Comparison of ENCODE assay signal across 21 cellular contexts in the genomic region with DNA sequence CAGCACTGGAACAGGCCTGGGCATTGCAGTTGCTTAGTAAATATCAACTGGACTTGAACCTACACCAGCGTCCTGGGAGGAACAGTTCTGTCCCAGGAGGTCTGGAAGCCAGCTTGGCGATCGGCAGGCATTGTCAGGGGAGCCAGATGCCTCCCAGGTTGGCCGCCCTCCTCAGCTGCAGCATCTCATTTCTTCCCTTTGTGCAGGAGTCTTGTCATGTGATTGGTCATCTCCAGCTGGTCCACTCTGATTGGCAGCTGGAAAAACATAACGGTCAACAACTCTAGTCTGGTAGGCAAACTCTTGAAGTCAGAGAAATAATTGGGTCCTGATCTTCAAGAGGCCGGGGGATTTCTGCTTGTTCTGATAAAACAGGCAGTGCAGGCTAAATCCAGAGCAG. TPM values are rescaled to one million over a fixed set of nuclear protein-coding genes. Genes with fewer than 3 reads are reported as not detected.
DNase-seq lines count a peak whose midpoint lies in the region; ATAC-seq and TF ChIP-seq lines count a peak whose summit lies in the region.
"Had no signal": no experiment of that assay in that cellular context is flagged by ENCODE, and none has a peak within 500 bp of the region (broad histone marks: within the 10 kb centered on the region; RNA-seq: fewer than 3 reads in every experiment).

No MANE protein-coding gene starts in this region.

- ATAC-seq in left colon (no peak), GM18511 (IDR thresholded peaks at IDR 0.05; ENCODE audit: unreplicated experiment) (no peak)
- ATAC-seq: Right ventricle myocardium inferior had no signal

- peaks cover 32% of the 10 kb centered on the region for H3K4me1 Mint-ChIP-seq in glutamatergic neuron (ENCODE audit: low read depth, unreplicated experiment)

- DNase-seq in SHP77 (lab: John Stamatoyannopoulos, UW) (peak; percentile 86 to 87), glutamatergic neuron (peak; percentile 43), NCI-H1048 (lab: John Stamatoyannopoulos, UW) (no peak), left colon (no peak), middle frontal gyrus (ENCODE audit: extremely low spot score, low spot score) (no peak)
- DNase-seq: AML-193, EL, H9, NCI-H1105 treated with DMSO at 0.1 percent for 48 hours, NCI-H2029 treated with DMSO at 0.1 percent for 48 hours, NCI-H226, NCI-H510A treated with DMSO at 0.1 percent for 48 hours, NCI-H774, OCI-M1, SK-N-SH had no signal

- H3K27me3 Mint-ChIP-seq in glutamatergic neuron (ENCODE audit: unreplicated experiment): no peaks in the 10 kb centered on the region

- no peaks in the 10 kb centered on the region for H3K27me3 ChIP-seq in BLaER1
- peaks cover 2% of the 10 kb centered on the region for H3K27me3 ChIP-seq in rectal smooth muscle tissue (ENCODE audit: control insufficient read depth, insufficient read depth, low read length)

- H3K27ac ChIP-seq in BLaER1 (no peak overlapping the region), rectal smooth muscle tissue (ENCODE audit: low read depth, low read length) (peak overlapping the region; percentile 92)
- H3K27ac ChIP-seq: KMS-11 had no signal

- no peaks in the 10 kb centered on the region for H3K36me3 ChIP-seq in BLaER1
- no peaks in the 10 kb centered on the region for H3K36me3 ChIP-seq in rectal smooth muscle tissue (ENCODE audit: control insufficient read depth, insufficient read depth, low read length)

- H3K27ac Mint-ChIP-seq in glutamatergic neuron (ENCODE audit: unreplicated experiment): no peak overlapping the region
- H3K27ac Mint-ChIP-seq: CD14-positive monocyte had no signal

- no peak overlapping the region for H3K4me3 Mint-ChIP-seq in glutamatergic neuron (ENCODE audit: unreplicated experiment)
- H3K4me3 Mint-ChIP-seq: H9 had no signal

- H3K4me3 ChIP-seq in BLaER1 (no peak overlapping the region), rectal smooth muscle tissue (ENCODE audit: low read length) (no peak overlapping the region)

- H3K9ac ChIP-seq in BLaER1 (no peak overlapping the region), rectal smooth muscle tissue (ENCODE audit: low read length) (no peak overlapping the region)
- H3K9ac ChIP-seq: KMS-11, SK-N-SH had no signal

- H3K36me3 Mint-ChIP-seq in glutamatergic neuron (ENCODE audit: unreplicated experiment): no peaks in the 10 kb centered on the region

- peak overlapping the region; percentile 81 for H3K4me2 ChIP-seq in BLaER1
- H3K4me2 ChIP-seq: KMS-11, SK-N-SH had no signal

- H3K4me1 ChIP-seq in BLaER1 (peaks cover 66% of the 10 kb centered on the region), rectal smooth muscle tissue (ENCODE audit: control insufficient read depth, insufficient read depth, low read length) (peaks cover 36% of the 10 kb centered on the region)

- no peak for TF ChIP-seq CTCF in glutamatergic neuron (IDR thresholded peaks at IDR 0.05; ENCODE audit: partially characterized antibody, unreplicated experiment)

- H3K9me3 Mint-ChIP-seq in glutamatergic neuron (ENCODE audit: unreplicated experiment): peaks cover 2% of the 10 kb centered on the region
- H3K9me3 Mint-ChIP-seq: H9 had no signal

- H3K9me3 ChIP-seq in BLaER1: no peaks in the 10 kb centered on the region
- H3K9me3 ChIP-seq: SK-N-SH had no signal

- no peaks in the 10 kb centered on the region for H4K20me1 ChIP-seq in BLaER1

- intact Hi-C loops in left colon (cut with DNase I, micrococcal nuclease): no loop called here

RNA-seq across cellular contexts. Expression of a gene that starts 29.6 kb away (rescaled TPM):
- total RNA-seq in glutamatergic neuron (ENCODE audit: unreplicated experiment) (312 TPM), left colon (10 to 100 TPM in 1 of 2 donors, 1 to 10 TPM in 1; 2.1 to 23.7 TPM)

Comparison
In these comparisons a context has a peak if more than half of its experiments do, and no peak if none do; other contexts are left out.
1. DNase-seq: peak in SHP77 (2 of 2) and glutamatergic neuron (single experiment); none in NCI-H1048 (single experiment), left colon (0 of 2) and middle frontal gyrus (single experiment).
2. RNA of a gene that starts 29.6 kb away (total RNA-seq): 312 TPM in glutamatergic neuron (single experiment); 2.1 to 23.7 TPM in left colon; every median in the first group is over 10 times any median in the second.